Comparison of ENCODE assay signal across 2 cellular contexts in the genomic region with DNA sequence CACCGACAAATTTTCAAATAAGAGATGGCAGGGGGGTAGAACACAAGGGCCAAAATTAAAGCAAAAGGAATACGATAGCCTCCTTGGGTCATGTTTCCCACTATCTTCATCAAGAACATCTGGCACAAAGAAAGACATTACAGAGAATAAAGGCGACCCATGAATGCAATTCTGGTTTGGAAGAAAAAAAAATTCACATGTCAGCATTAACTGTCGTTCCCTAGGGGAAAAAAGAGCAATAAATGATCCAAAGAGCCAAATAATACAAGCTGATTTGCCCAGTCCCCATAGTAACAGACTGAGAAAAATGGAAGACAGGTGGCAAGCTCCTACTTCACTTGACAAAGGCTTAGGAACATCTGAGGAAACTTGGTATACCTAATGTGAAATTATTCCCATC.
TF ChIP-seq lines count a peak whose summit lies in the region.

No MANE protein-coding gene starts in this region.

TF ChIP-seq in IMR-90, 13 proteins besides CTCF, POLR2A, EP300 and RAD21:
- TF ChIP-seq, protein P1, sequence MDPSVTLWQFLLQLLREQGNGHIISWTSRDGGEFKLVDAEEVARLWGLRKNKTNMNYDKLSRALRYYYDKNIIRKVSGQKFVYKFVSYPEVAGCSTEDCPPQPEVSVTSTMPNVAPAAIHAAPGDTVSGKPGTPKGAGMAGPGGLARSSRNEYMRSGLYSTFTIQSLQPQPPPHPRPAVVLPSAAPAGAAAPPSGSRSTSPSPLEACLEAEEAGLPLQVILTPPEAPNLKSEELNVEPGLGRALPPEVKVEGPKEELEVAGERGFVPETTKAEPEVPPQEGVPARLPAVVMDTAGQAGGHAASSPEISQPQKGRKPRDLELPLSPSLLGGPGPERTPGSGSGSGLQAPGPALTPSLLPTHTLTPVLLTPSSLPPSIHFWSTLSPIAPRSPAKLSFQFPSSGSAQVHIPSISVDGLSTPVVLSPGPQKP (IDR thresholded peaks at IDR 0.05; ENCODE audit: borderline replicate concordance, low read depth, low read length): no peak
- TF ChIP-seq MAFK (IDR thresholded peaks at IDR 0.05; ENCODE audit: low read depth, low read length): peak; percentile 82
- TF ChIP-seq RCOR1 (IDR thresholded peaks at IDR 0.05; ENCODE audit: insufficient replicate concordance, low read length): no peak

TF ChIP-seq in WTC11, 78 proteins besides CTCF, POLR2A, EP300 and RAD21:
- TF ChIP-seq, protein P2, sequence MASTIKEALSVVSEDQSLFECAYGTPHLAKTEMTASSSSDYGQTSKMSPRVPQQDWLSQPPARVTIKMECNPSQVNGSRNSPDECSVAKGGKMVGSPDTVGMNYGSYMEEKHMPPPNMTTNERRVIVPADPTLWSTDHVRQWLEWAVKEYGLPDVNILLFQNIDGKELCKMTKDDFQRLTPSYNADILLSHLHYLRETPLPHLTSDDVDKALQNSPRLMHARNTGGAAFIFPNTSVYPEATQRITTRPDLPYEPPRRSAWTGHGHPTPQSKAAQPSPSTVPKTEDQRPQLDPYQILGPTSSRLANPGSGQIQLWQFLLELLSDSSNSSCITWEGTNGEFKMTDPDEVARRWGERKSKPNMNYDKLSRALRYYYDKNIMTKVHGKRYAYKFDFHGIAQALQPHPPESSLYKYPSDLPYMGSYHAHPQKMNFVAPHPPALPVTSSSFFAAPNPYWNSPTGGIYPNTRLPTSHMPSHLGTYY (CRISPR knock-in tag; IDR thresholded peaks at IDR 0.05): no peak
- TF ChIP-seq JUN (CRISPR knock-in tag; IDR thresholded peaks at IDR 0.05): no peak
- TF ChIP-seq SMAD3 (CRISPR knock-in tag; IDR thresholded peaks at IDR 0.05; ENCODE audit: borderline replicate concordance): no peak
- TF ChIP-seq, protein P3, sequence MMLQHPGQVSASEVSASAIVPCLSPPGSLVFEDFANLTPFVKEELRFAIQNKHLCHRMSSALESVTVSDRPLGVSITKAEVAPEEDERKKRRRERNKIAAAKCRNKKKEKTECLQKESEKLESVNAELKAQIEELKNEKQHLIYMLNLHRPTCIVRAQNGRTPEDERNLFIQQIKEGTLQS (CRISPR knock-in tag; conservative IDR thresholded peaks at IDR 0.05): no peak
- TF ChIP-seq, protein P4, sequence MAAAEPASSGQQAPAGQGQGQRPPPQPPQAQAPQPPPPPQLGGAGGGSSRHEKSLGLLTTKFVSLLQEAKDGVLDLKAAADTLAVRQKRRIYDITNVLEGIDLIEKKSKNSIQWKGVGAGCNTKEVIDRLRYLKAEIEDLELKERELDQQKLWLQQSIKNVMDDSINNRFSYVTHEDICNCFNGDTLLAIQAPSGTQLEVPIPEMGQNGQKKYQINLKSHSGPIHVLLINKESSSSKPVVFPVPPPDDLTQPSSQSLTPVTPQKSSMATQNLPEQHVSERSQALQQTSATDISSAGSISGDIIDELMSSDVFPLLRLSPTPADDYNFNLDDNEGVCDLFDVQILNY (CRISPR knock-in tag; IDR thresholded peaks at IDR 0.05): no peak
- TF ChIP-seq JAZF1 (CRISPR knock-in tag; IDR thresholded peaks at IDR 0.05): no peak
- no peak for TF ChIP-seq KAT7 (CRISPR knock-in tag; IDR thresholded peaks at IDR 0.05; ENCODE audit: borderline replicate concordance)
- no peak for TF ChIP-seq TCF7 (CRISPR knock-in tag; IDR thresholded peaks at IDR 0.05; ENCODE audit: low read depth)
- no peak for TF ChIP-seq GRHL2 (CRISPR knock-in tag; IDR thresholded peaks at IDR 0.05; ENCODE audit: insufficient replicate concordance, severe bottlenecking)
- TF ChIP-seq, protein P5, sequence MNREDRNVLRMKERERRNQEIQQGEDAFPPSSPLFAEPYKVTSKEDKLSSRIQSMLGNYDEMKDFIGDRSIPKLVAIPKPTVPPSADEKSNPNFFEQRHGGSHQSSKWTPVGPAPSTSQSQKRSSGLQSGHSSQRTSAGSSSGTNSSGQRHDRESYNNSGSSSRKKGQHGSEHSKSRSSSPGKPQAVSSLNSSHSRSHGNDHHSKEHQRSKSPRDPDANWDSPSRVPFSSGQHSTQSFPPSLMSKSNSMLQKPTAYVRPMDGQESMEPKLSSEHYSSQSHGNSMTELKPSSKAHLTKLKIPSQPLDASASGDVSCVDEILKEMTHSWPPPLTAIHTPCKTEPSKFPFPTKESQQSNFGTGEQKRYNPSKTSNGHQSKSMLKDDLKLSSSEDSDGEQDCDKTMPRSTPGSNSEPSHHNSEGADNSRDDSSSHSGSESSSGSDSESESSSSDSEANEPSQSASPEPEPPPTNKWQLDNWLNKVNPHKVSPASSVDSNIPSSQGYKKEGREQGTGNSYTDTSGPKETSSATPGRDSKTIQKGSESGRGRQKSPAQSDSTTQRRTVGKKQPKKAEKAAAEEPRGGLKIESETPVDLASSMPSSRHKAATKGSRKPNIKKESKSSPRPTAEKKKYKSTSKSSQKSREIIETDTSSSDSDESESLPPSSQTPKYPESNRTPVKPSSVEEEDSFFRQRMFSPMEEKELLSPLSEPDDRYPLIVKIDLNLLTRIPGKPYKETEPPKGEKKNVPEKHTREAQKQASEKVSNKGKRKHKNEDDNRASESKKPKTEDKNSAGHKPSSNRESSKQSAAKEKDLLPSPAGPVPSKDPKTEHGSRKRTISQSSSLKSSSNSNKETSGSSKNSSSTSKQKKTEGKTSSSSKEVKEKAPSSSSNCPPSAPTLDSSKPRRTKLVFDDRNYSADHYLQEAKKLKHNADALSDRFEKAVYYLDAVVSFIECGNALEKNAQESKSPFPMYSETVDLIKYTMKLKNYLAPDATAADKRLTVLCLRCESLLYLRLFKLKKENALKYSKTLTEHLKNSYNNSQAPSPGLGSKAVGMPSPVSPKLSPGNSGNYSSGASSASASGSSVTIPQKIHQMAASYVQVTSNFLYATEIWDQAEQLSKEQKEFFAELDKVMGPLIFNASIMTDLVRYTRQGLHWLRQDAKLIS (CRISPR knock-in tag; IDR thresholded peaks at IDR 0.05; ENCODE audit: borderline replicate concordance): no peak
- TF ChIP-seq, protein P6, sequence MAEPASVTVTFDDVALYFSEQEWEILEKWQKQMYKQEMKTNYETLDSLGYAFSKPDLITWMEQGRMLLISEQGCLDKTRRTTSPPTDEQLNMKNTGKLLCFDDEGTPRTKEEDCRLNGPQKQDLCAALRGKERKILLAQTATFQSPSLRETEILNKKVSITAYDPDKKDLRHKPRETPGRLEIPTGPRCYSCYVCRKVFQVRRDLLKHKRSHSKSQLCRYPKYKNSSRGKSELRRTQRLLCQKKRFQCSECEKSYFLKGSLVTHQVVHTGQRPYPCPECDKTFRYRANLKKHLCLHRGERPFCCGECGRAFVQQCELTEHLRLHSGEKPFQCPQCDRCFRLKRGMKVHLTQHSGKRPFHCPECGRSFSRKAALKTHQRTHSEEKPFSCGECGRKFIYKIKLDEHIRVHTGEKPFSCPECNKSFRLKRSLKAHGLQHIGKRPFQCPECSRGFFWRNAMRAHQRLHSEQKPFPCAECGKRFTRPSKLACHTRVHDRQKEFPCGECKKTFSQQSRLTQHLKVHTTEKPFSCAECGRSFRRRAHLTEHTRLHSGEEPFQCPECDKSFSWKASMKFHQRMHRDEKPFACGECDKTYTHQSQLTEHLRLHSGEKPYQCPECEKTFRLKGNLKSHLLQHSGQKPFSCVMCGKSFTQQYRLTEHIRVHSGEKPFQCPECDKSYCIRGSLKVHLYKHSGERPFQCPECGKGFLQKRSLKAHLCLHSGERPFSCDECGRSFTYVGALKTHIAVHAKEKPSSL (CRISPR knock-in tag; conservative IDR thresholded peaks at IDR 0.05): no peak
- TF ChIP-seq CREB1 (CRISPR knock-in tag; IDR thresholded peaks at IDR 0.05): no peak
- no peak for TF ChIP-seq NFE2L1 (CRISPR knock-in tag; IDR thresholded peaks at IDR 0.05)
- TF ChIP-seq, protein P7, sequence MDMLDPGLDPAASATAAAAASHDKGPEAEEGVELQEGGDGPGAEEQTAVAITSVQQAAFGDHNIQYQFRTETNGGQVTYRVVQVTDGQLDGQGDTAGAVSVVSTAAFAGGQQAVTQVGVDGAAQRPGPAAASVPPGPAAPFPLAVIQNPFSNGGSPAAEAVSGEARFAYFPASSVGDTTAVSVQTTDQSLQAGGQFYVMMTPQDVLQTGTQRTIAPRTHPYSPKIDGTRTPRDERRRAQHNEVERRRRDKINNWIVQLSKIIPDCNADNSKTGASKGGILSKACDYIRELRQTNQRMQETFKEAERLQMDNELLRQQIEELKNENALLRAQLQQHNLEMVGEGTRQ (CRISPR knock-in tag; IDR thresholded peaks at IDR 0.05): no peak
- TF ChIP-seq, protein P8, sequence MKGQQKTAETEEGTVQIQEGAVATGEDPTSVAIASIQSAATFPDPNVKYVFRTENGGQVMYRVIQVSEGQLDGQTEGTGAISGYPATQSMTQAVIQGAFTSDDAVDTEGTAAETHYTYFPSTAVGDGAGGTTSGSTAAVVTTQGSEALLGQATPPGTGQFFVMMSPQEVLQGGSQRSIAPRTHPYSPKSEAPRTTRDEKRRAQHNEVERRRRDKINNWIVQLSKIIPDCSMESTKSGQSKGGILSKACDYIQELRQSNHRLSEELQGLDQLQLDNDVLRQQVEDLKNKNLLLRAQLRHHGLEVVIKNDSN (CRISPR knock-in tag; IDR thresholded peaks at IDR 0.05): no peak
TF ChIP-seq in WTC11: peak in this region for 0.
